Comparison of ENCODE assay signal across 12 cellular contexts in genomic region chr3:37768107-37768809, GRCh38.
A peak's percentile ranks its signal among the peaks of the same experiment; 100 is the strongest.
DNase-seq lines count a peak whose midpoint lies in the region; ATAC-seq and TF ChIP-seq lines count a peak whose summit lies in the region.
"Had no signal": no experiment of that assay in that cellular context is flagged by ENCODE, and none has a peak within 500 bp of the region (broad histone marks: within the 10 kb centered on the region; RNA-seq: fewer than 3 reads in every experiment).

No MANE protein-coding gene starts in this region.

- H3K4me3 ChIP-seq in ascending aorta (no peak overlapping the region), liver (ENCODE audit: low read depth in 1 of 3, low read length in 3 of 3) (no peak overlapping the region), uterus (no peak overlapping the region)

- H3K36me3 ChIP-seq in ascending aorta (no peaks in the 10 kb centered on the region), liver (ENCODE audit: control insufficient read depth in 4 of 4, insufficient read depth in 3 of 4, low read depth in 1 of 4, low read length in 3 of 4) (no peaks in the 10 kb centered on the region), uterus (no peaks in the 10 kb centered on the region)

- no peak for TF ChIP-seq CTCF in ascending aorta (IDR thresholded peaks at IDR 0.05)
- TF ChIP-seq CTCF in liver (IDR thresholded peaks at IDR 0.05; ENCODE audit: low read depth, low read length, missing input control) = no peak
- TF ChIP-seq CTCF in uterus (IDR thresholded peaks at IDR 0.05) = no peak

- DNase-seq in COLO668 (lab: John Stamatoyannopoulos, UW; ENCODE audit: unreplicated experiment) = peak; percentile 54
- DNase-seq in NCI-H1092 (lab: John Stamatoyannopoulos, UW) = peak; percentile 30
- DNase-seq in ascending aorta (ENCODE audit: low spot score in 2 of 2) = no peak
- DNase-seq in central memory CD4-positive, alpha-beta T cell = no peak
- DNase-seq in uterus = no peak
- DNase-seq: CD4-positive, CD25-positive, alpha-beta regulatory T cell; foreskin keratinocyte; NCI-H1694; T-cell had no signal

- no peak overlapping the region for H3K9ac ChIP-seq in liver (ENCODE audit: low read depth in 1 of 2, low read length in 2 of 2)

- H3K27me3 ChIP-seq in ascending aorta (no peaks in the 10 kb centered on the region), liver (ENCODE audit: control insufficient read depth in 4 of 4, insufficient read depth in 4 of 4, low read length in 3 of 4) (no peaks in the 10 kb centered on the region), uterus (no peaks in the 10 kb centered on the region)

- H3K4me1 ChIP-seq in ascending aorta (peaks cover 19 to 52% of the 10 kb centered on the region in 2 donors), liver (ENCODE audit: control insufficient read depth in 4 of 4, insufficient read depth in 4 of 4, low read length in 3 of 4) (peaks cover 0 to 22% (median under 1%) of the 10 kb centered on the region in 4 donors), uterus (peaks cover 0 to 7% of the 10 kb centered on the region in 2 donors)
- H3K4me1 ChIP-seq: foreskin keratinocyte had no signal

- no peak for TF ChIP-seq RAD21 in liver (IDR thresholded peaks at IDR 0.05)

- WGBS in liver = 56% methylated on average over 8 of the region's 8 CpGs

- ATAC-seq in HG03460 (IDR thresholded peaks at IDR 0.05; ENCODE audit: unreplicated experiment) = no peak
- no peak for ATAC-seq in GM18867 (IDR thresholded peaks at IDR 0.05; ENCODE audit: unreplicated experiment)
- ATAC-seq: foreskin keratinocyte, T-cell had no signal

- H3K27ac ChIP-seq in ascending aorta (peak overlapping the region; percentile 80 to 81), liver (ENCODE audit: low read depth in 1 of 2, low read length in 2 of 2) (no peak overlapping the region), uterus (no peak overlapping the region)
- H3K27ac ChIP-seq: foreskin keratinocyte had no signal

- H3K9me3 ChIP-seq in ascending aorta (no peaks in the 10 kb centered on the region), liver (ENCODE audit: control insufficient read depth in 4 of 4, low read length in 3 of 4) (no peaks in the 10 kb centered on the region), uterus (no peaks in the 10 kb centered on the region)

- TF ChIP-seq POLR2A in uterus (IDR thresholded peaks at IDR 0.05) = no peak

- intact Hi-C loops in ascending aorta (cut with DNase I) = no loop called here
- intact Hi-C loops in uterus (cut with DNase I; ENCODE audit: low total_unique reads) = no loop called here

TF ChIP-seq in liver, 16 proteins besides CTCF, POLR2A, EP300 and RAD21:
- TF ChIP-seq REST (IDR thresholded peaks at IDR 0.05) = no peak
- TF ChIP-seq NR2F2 (IDR thresholded peaks at IDR 0.05) = peak; percentile 16
- peak; percentile 45 for TF ChIP-seq SP1 (IDR thresholded peaks at IDR 0.05)
TF ChIP-seq in liver: peak in this region for 2.

Comparison
In these comparisons a context has a peak if more than half of its experiments do, and no peak if none do; other contexts are left out.
1. DNase-seq: peak in COLO668 (single experiment) and NCI-H1092 (single experiment); none in ascending aorta (0 of 2), central memory CD4-positive, alpha-beta T cell (single experiment) and uterus (0 of 2).
2. H3K27ac ChIP-seq: peak in ascending aorta (2 of 2); none in liver (0 of 2) and uterus (0 of 2).